ENCODE assay signal across 21 cellular contexts in the genomic region with DNA sequence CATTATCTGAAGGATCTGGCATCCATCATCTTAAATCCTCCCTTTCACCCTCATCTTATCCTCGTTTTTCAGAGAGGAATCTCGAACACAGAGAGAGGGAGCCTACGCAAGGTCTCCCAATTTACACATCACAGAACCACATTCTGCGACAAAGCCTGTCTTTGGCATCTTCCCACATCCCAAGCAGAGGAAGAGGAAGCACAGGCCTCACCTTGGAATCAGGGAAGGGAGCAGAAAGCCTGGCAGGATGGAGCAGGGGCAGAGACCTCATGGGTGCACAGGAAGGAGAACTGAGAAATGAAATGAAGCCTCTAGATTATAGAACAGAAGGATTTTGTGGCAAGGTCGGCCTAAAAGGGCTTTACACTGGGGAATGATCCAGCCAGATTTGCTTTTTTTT. TPM values are rescaled to one million over a fixed set of nuclear protein-coding genes. Genes with fewer than 3 reads are reported as not detected.
DNase-seq lines count a peak whose midpoint lies in the region; ATAC-seq and TF ChIP-seq lines count a peak whose summit lies in the region.
"Had no signal": no experiment of that assay in that cellular context is flagged by ENCODE, and none has a peak within 500 bp of the region (broad histone marks: within the 10 kb centered on the region; RNA-seq: fewer than 3 reads in every experiment).

No MANE protein-coding gene starts in this region.

- POLR2A ChIA-PET in activated CD4-positive, alpha-beta T cell treated with anti-CD3 and anti-CD28 coated beads for 36 hours (lab: Charles Lee), result no interaction called here
- POLR2A ChIA-PET in activated CD4-positive, alpha-beta memory T cell treated with anti-CD3 and anti-CD28 coated beads for 36 hours (lab: Charles Lee), result no interaction called here

- no peaks in the 10 kb centered on the region for H3K9me3 Mint-ChIP-seq in activated CD4-positive, alpha-beta T cell treated with anti-CD3 and anti-CD28 coated beads for 36 hours (ENCODE audit: low read depth)
- H3K9me3 Mint-ChIP-seq in GM23338, result no peaks in the 10 kb centered on the region
- no peaks in the 10 kb centered on the region for H3K9me3 Mint-ChIP-seq in activated T-helper 17 cell treated with anti-CD3 and anti-CD28 coated beads, Interleukin-2, amount 50 U/mL, for 72 hours
- no peaks in the 10 kb centered on the region for H3K9me3 Mint-ChIP-seq in activated CD4-positive, alpha-beta memory T cell treated with anti-CD3 and anti-CD28 coated beads for 36 hours
- H3K9me3 Mint-ChIP-seq: CD4-positive, alpha-beta memory T cell; IgD-negative memory B cell had no signal

- no peak overlapping the region for H3K4me2 ChIP-seq in GM23338

- peaks cover 6% of the 10 kb centered on the region for H3K36me3 Mint-ChIP-seq in activated CD4-positive, alpha-beta T cell treated with anti-CD3 and anti-CD28 coated beads for 36 hours (ENCODE audit: low read depth)
- H3K36me3 Mint-ChIP-seq in GM23338 (ENCODE audit: low read depth), result no peaks in the 10 kb centered on the region
- H3K36me3 Mint-ChIP-seq in activated T-helper 17 cell treated with anti-CD3 and anti-CD28 coated beads, Interleukin-2, amount 50 U/mL, for 72 hours (ENCODE audit: low read depth), result peaks cover 22% of the 10 kb centered on the region
- H3K36me3 Mint-ChIP-seq in activated CD4-positive, alpha-beta memory T cell treated with anti-CD3 and anti-CD28 coated beads for 36 hours, result peaks cover 6% of the 10 kb centered on the region
- H3K36me3 Mint-ChIP-seq: IgD-negative memory B cell had no signal

- H3K4me1 Mint-ChIP-seq in activated CD4-positive, alpha-beta T cell treated with anti-CD3 and anti-CD28 coated beads for 36 hours, result peaks cover 43% of the 10 kb centered on the region
- H3K4me1 Mint-ChIP-seq in GM23338, result peaks cover 22% of the 10 kb centered on the region
- peaks cover 27% of the 10 kb centered on the region for H3K4me1 Mint-ChIP-seq in activated T-helper 17 cell treated with anti-CD3 and anti-CD28 coated beads, Interleukin-2, amount 50 U/mL, for 72 hours
- H3K4me1 Mint-ChIP-seq in activated CD4-positive, alpha-beta memory T cell treated with anti-CD3 and anti-CD28 coated beads for 36 hours (ENCODE audit: low read depth), result peaks cover 41% of the 10 kb centered on the region

- no peak for DNase-seq in activated CD4-positive, alpha-beta T cell treated with anti-CD3 and anti-CD28 coated beads for 36 hours
- no peak for DNase-seq in activated CD4-positive, alpha-beta T cell treated with anti-CD3 and anti-CD28 coated beads for 4 hours
- DNase-seq in GM23338 (ENCODE audit: low spot score) (peak; percentile 5), putamen (ENCODE audit: low spot score) (peak; percentile 41), DMS114 treated with DMSO at 0.1 percent for 48 hours (lab: John Stamatoyannopoulos, UW; ENCODE audit: unreplicated experiment) (no peak)
- no peak for DNase-seq in activated CD4-positive, alpha-beta memory T cell treated with anti-CD3 and anti-CD28 coated beads for 36 hours
- DNase-seq: CD4-positive, alpha-beta memory T cell; DMS79 treated with DMSO at 0.1 percent for 48 hours; GF-D8; GM23248; NCI-H1048; NCI-H1436 treated with DMSO at 0.1 percent for 48 hours; NCI-H2081; NCI-H510A; NCI-H774 had no signal

- H3K27ac Mint-ChIP-seq in activated CD4-positive, alpha-beta T cell treated with anti-CD3 and anti-CD28 coated beads for 36 hours, result peak overlapping the region; percentile 6
- no peak overlapping the region for H3K27ac Mint-ChIP-seq in GM23338
- peak overlapping the region; percentile 49 for H3K27ac Mint-ChIP-seq in activated T-helper 17 cell treated with anti-CD3 and anti-CD28 coated beads, Interleukin-2, amount 50 U/mL, for 72 hours
- no peak overlapping the region for H3K27ac Mint-ChIP-seq in activated CD4-positive, alpha-beta memory T cell treated with anti-CD3 and anti-CD28 coated beads for 36 hours
- H3K27ac Mint-ChIP-seq: B cell, IgD-negative memory B cell had no signal

- peaks cover 49% of the 10 kb centered on the region for H3K79me2 ChIP-seq in GM23338 (replicated peaks; ENCODE audit: insufficient read depth)

- CTCF ChIA-PET in activated CD4-positive, alpha-beta T cell treated with anti-CD3 and anti-CD28 coated beads for 36 hours (lab: Charles Lee), result no interaction called here
- CTCF ChIA-PET in activated CD4-positive, alpha-beta memory T cell treated with anti-CD3 and anti-CD28 coated beads for 36 hours (lab: Charles Lee), result no interaction called here

- H3K9me2 ChIP-seq in GM23338 (ENCODE audit: insufficient read depth), result no peaks in the 10 kb centered on the region

- H3K36me3 ChIP-seq in GM23338 (ENCODE audit: insufficient read depth), result no peaks in the 10 kb centered on the region

- peaks cover 9% of the 10 kb centered on the region; the same call in 1 of the 2 replicates for H4K20me1 ChIP-seq in GM23338 (replicated peaks; ENCODE audit: insufficient read depth)

- intact Hi-C loops in activated CD4-positive, alpha-beta T cell treated with anti-CD3 and anti-CD28 coated beads for 36 hours (cut with DNase I, micrococcal nuclease), result no loop called here
- intact Hi-C loops in activated CD4-positive, alpha-beta memory T cell treated with anti-CD3 and anti-CD28 coated beads for 36 hours (cut with micrococcal nuclease), result no loop called here

- 0 out of 2 replicates have a peak, but pooled peaks cover 4% of the 10 kb centered on the region for H3F3A ChIP-seq in GM23338 (replicated peaks; ENCODE audit: low read depth)

- H2AFZ ChIP-seq in GM23338, result no peak overlapping the region
- H2AFZ ChIP-seq: GM23248 had no signal

- H3K4me3 Mint-ChIP-seq in activated CD4-positive, alpha-beta T cell treated with anti-CD3 and anti-CD28 coated beads for 36 hours, result no peak overlapping the region
- no peak overlapping the region for H3K4me3 Mint-ChIP-seq in GM23338
- H3K4me3 Mint-ChIP-seq in activated T-helper 17 cell treated with anti-CD3 and anti-CD28 coated beads, Interleukin-2, amount 50 U/mL, for 72 hours, result no peak overlapping the region
- H3K4me3 Mint-ChIP-seq in activated CD4-positive, alpha-beta memory T cell treated with anti-CD3 and anti-CD28 coated beads for 36 hours, result no peak overlapping the region
- H3K4me3 Mint-ChIP-seq: B cell; CD4-positive, alpha-beta memory T cell had no signal

- H3K4me3 ChIP-seq in GM23338, result no peak overlapping the region
- H3K4me3 ChIP-seq: GM23248 had no signal

- H3K27ac ChIP-seq in GM23338 (ENCODE audit: low read depth), result 0 out of 2 replicates have a peak overlapping the region, but pooled peaks have one; percentile 69
- H3K27ac ChIP-seq: 22Rv1, GM23248, RWPE1 had no signal

- peaks cover 7% of the 10 kb centered on the region; the same call in 1 of the 2 replicates for H3K4me1 ChIP-seq in GM23338 (ENCODE audit: insufficient read depth)

- no peaks in the 10 kb centered on the region for H3K27me3 ChIP-seq in GM23338 (ENCODE audit: insufficient read depth)

- no peaks in the 10 kb centered on the region for H3K27me3 Mint-ChIP-seq in activated CD4-positive, alpha-beta T cell treated with anti-CD3 and anti-CD28 coated beads for 36 hours
- H3K27me3 Mint-ChIP-seq in GM23338 (ENCODE audit: insufficient read depth, low read depth, poor library complexity), result no peaks in the 10 kb centered on the region
- no peaks in the 10 kb centered on the region for H3K27me3 Mint-ChIP-seq in activated T-helper 17 cell treated with anti-CD3 and anti-CD28 coated beads, Interleukin-2, amount 50 U/mL, for 72 hours
- H3K27me3 Mint-ChIP-seq in activated CD4-positive, alpha-beta memory T cell treated with anti-CD3 and anti-CD28 coated beads for 36 hours, result no peaks in the 10 kb centered on the region
- H3K27me3 Mint-ChIP-seq: B cell; CD4-positive, alpha-beta memory T cell; IgD-negative memory B cell had no signal

- no peak for TF ChIP-seq CTCF in GM23338 (conservative IDR thresholded peaks at IDR 0.05; ENCODE audit: low read depth in 2 of 2)

- ATAC-seq in activated CD4-positive, alpha-beta T cell treated with anti-CD3 and anti-CD28 coated beads for 36 hours, result no peak
- ATAC-seq in GM23338, result no peak; the same call in 2 of the 3 replicates
- no peak for ATAC-seq in activated T-helper 17 cell treated with anti-CD3 and anti-CD28 coated beads, Interleukin-2, amount 50 U/mL, for 72 hours (replicated peaks)
- ATAC-seq in GM19351 (IDR thresholded peaks at IDR 0.05; ENCODE audit: unreplicated experiment), result no peak

TF ChIP-seq in GM23338, 12 proteins besides CTCF, POLR2A, EP300 and RAD21 (continues in another document):
- TF ChIP-seq, protein P1, sequence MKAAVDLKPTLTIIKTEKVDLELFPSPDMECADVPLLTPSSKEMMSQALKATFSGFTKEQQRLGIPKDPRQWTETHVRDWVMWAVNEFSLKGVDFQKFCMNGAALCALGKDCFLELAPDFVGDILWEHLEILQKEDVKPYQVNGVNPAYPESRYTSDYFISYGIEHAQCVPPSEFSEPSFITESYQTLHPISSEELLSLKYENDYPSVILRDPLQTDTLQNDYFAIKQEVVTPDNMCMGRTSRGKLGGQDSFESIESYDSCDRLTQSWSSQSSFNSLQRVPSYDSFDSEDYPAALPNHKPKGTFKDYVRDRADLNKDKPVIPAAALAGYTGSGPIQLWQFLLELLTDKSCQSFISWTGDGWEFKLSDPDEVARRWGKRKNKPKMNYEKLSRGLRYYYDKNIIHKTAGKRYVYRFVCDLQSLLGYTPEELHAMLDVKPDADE (IDR thresholded peaks at IDR 0.05), result no peak
- TF ChIP-seq ZNF331 (CRISPR knock-in tag; IDR thresholded peaks at IDR 0.05; ENCODE audit: low read depth), result no peak
- no peak for TF ChIP-seq ZNF114 (CRISPR knock-in tag; IDR thresholded peaks at IDR 0.05)
- TF ChIP-seq STAT1 (IDR thresholded peaks at IDR 0.05; ENCODE audit: unreplicated experiment), result no peak
- TF ChIP-seq NANOG (IDR thresholded peaks at IDR 0.05; ENCODE audit: borderline replicate concordance), result no peak
- no peak for TF ChIP-seq JUNB (IDR thresholded peaks at IDR 0.05; ENCODE audit: unreplicated experiment)
- no peak for TF ChIP-seq POLR2AphosphoS5 (IDR thresholded peaks at IDR 0.05; ENCODE audit: low read depth)
- TF ChIP-seq CREB1 (CRISPR knock-in tag; IDR thresholded peaks at IDR 0.05; ENCODE audit: low read depth), result no peak
- no peak for TF ChIP-seq EZH2phosphoT487 (IDR thresholded peaks at IDR 0.05; ENCODE audit: unreplicated experiment)

RNA-seq across cellular contexts. Expression of gene ABCB10, which starts 5.8 kb away (rescaled TPM):
- 10 to 100 TPM; 18.4 to 30.1 TPM for total RNA-seq in activated CD4-positive, alpha-beta T cell treated with anti-CD3 and anti-CD28 coated beads for 36 hours
- total RNA-seq in GM23338 (2014; rRNA removed; shearing (Covaris generic)), result 9.7 and 13.3 TPM in 2 replicates
- polyA plus RNA-seq in GM23338 (2016; fragmentation: Nextera tagmentation; extraction: Ambion mirVana), result 3.7 and 4.7 TPM in 2 replicates
- total RNA-seq in activated T-helper 17 cell treated with anti-CD3 and anti-CD28 coated beads, Interleukin-2, amount 50 U/mL, for 72 hours, result 10 to 100 TPM; 26.4 to 31.6 TPM
- 10 to 100 TPM; 30.8 to 31.0 TPM for total RNA-seq in activated CD4-positive, alpha-beta memory T cell treated with anti-CD3 and anti-CD28 coated beads for 36 hours

RNA-seq across cellular contexts. Expression of gene NUP133, which starts 44.6 kb away (rescaled TPM):
- total RNA-seq in activated CD4-positive, alpha-beta T cell treated with anti-CD3 and anti-CD28 coated beads for 36 hours, result 10 to 100 TPM; 53.5 to 57.5 TPM
- 54.5 and 65.4 TPM in 2 replicates for total RNA-seq in GM23338 (2014; rRNA removed; shearing (Covaris generic))
- polyA plus RNA-seq in GM23338 (2016; fragmentation: Nextera tagmentation; extraction: Ambion mirVana), result 25.0 and 29.5 TPM in 2 replicates
- total RNA-seq in activated T-helper 17 cell treated with anti-CD3 and anti-CD28 coated beads, Interleukin-2, amount 50 U/mL, for 72 hours, result 10 to 100 TPM; 42.1 to 52.1 TPM
- total RNA-seq in activated CD4-positive, alpha-beta memory T cell treated with anti-CD3 and anti-CD28 coated beads for 36 hours, result 10 to 100 TPM; 54.1 to 57.0 TPM

Comparison
In these comparisons a context has a peak if more than half of its experiments do, and no peak if none do; other contexts are left out.
1. DNase-seq: peak in GM23338 (single experiment) and putamen (single experiment); none in activated CD4-positive, alpha-beta T cell treated with anti-CD3 and anti-CD28 coated beads for 36 hours (single experiment), activated CD4-positive, alpha-beta T cell treated with anti-CD3 and anti-CD28 coated beads for 4 hours (0 of 2), activated CD4-positive, alpha-beta memory T cell treated with anti-CD3 and anti-CD28 coated beads for 36 hours (single experiment) and DMS114 treated with DMSO at 0.1 percent for 48 hours (single experiment).
2. H3K27ac Mint-ChIP-seq: peak in activated CD4-positive, alpha-beta T cell treated with anti-CD3 and anti-CD28 coated beads for 36 hours (single experiment) and activated T-helper 17 cell treated with anti-CD3 and anti-CD28 coated beads, Interleukin-2, amount 50 U/mL, for 72 hours (single experiment); none in GM23338 (single experiment) and activated CD4-positive, alpha-beta memory T cell treated with anti-CD3 and anti-CD28 coated beads for 36 hours (single experiment).